ENCODE assay signal across 8 cellular contexts in the genomic region with DNA sequence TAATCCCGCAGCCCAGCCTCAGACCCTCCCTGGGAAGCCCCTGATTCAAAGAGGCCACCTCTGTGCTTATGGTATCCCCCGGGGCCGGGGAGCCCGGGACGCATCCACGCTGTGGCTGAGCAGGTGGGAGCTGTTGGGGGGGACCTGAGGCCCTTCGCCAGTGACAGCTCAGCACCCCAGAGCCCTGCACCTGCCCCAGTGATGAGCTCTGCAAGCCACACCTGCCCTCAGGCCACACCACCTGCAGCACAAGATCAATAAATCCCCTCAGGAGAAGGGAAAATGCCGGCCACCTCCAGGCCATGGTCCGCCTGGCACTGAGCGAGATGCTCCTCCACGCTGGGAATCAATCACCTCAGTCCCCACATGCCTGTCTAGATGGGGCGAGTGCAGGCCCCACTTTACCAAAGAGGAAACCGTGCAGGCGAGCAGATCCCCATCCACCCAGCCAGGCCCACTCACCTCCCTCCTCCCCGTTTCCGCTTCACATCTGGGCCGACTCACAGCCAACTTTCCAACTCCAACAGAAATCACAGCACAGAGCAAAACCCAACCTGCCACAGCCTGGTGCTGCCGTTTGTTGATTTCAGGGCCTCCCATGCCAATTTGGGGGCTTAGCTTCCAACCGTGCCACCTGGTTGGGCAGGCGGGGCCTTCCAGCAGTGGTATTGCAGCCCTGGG. TPM values are rescaled to one million over a fixed set of nuclear protein-coding genes. Genes with fewer than 3 reads are reported as not detected.
DNase-seq lines count a peak whose midpoint lies in the region; ATAC-seq lines count a peak whose summit lies in the region.

No MANE protein-coding gene starts in this region.

- DNase-seq in Jurkat, Clone E6-1 (ENCODE audit: low read depth, low spot score) = peak; percentile 92
- DNase-seq in activated CD4-positive, CD25-positive, alpha-beta regulatory T cell treated with anti-CD3 and anti-CD28 coated beads, Interleukin-2, amount 50 U/mL, for 72 hours = peak; percentile 54
- DNase-seq in epithelial cell of prostate (ENCODE audit: low read depth, low spot score) = no peak
- peak; percentile 78 for DNase-seq in stimulated activated CD8-positive, alpha-beta memory T cell treated with anti-CD3 and anti-CD28 coated beads, Interleukin-4, amount 100 ng/mL, for 48 hours
- DNase-seq in A172 (ENCODE audit: low spot score) = no peak
- DNase-seq in iPS-NIHi7 (ENCODE audit: extremely low spot score) = no peak

- peak overlapping the region; percentile 10 for H3K27ac ChIP-seq in epithelial cell of prostate

- peak overlapping the region; percentile 72 for H3K4me3 ChIP-seq in Jurkat, Clone E6-1 (ENCODE audit: low read length)

- ATAC-seq in HG02981 (IDR thresholded peaks at IDR 0.05; ENCODE audit: unreplicated experiment) (no peak), HG02798 (IDR thresholded peaks at IDR 0.05; ENCODE audit: poor library complexity, unreplicated experiment) (no peak)

RNA-seq across cellular contexts. Expression of gene MOB3A, which starts 12.8 kb away (rescaled TPM):
- 31.1 TPM for polyA plus RNA-seq in Jurkat, Clone E6-1 (2012; ENCODE audit: insufficient read depth, insufficient read length)
- total RNA-seq in A172 (2014; rRNA removed; shearing (Covaris generic)) = 17.4 and 21.5 TPM in 2 replicates

RNA-seq across cellular contexts. Expression of gene IZUMO4, which starts 13.4 kb away (rescaled TPM):
- polyA plus RNA-seq in Jurkat, Clone E6-1 (2012; ENCODE audit: insufficient read depth, insufficient read length) = 5.1 TPM
- 2.7 and 2.8 TPM in 2 replicates for total RNA-seq in A172 (2014; rRNA removed; shearing (Covaris generic))

RNA-seq across cellular contexts. Expression of gene MKNK2, which starts 32.3 kb away (rescaled TPM):
- polyA plus RNA-seq in Jurkat, Clone E6-1 (2012; ENCODE audit: insufficient read depth, insufficient read length) = 94.9 TPM
- total RNA-seq in A172 (2014; rRNA removed; shearing (Covaris generic)) = 40.4 and 53.8 TPM in 2 replicates

Comparison
In these comparisons a context has a peak if more than half of its experiments do, and no peak if none do; other contexts are left out.
1. DNase-seq: peak in Jurkat, Clone E6-1 (single experiment), activated CD4-positive, CD25-positive, alpha-beta regulatory T cell treated with anti-CD3 and anti-CD28 coated beads, Interleukin-2, amount 50 U/mL, for 72 hours (single experiment) and stimulated activated CD8-positive, alpha-beta memory T cell treated with anti-CD3 and anti-CD28 coated beads, Interleukin-4, amount 100 ng/mL, for 48 hours (single experiment); none in epithelial cell of prostate (single experiment), A172 (single experiment) and iPS-NIHi7 (single experiment).